In the genomic region with DNA sequence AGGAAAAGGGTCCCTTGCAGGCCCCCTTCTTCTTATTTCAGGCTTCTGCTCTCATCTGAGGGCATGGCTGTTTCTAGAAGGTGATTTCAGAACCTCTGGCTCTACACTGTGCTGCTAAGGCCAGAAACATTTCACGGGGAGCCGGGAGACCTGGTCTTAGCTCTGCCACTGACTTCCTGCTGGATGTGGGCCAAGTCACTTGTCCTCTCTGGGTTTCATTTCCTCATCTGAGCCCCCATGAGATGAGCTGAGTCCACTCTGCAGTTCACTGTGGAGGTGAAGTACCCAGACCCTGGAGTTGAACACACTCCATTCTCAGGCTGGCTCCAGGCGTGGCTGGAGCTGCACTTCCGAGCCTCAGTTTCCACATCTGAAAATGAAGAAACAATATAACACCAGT, we compare ENCODE assay signal across 8 cellular contexts. TPM values are rescaled to one million over a fixed set of nuclear protein-coding genes. Genes with fewer than 3 reads are reported as not detected.
A peak's percentile ranks its signal among the peaks of the same experiment; 100 is the strongest.
DNase-seq lines count a peak whose midpoint lies in the region; ATAC-seq, FAIRE-seq and TF ChIP-seq lines count a peak whose summit lies in the region.

No MANE protein-coding gene starts in this region.

- ATAC-seq in GM21825 (IDR thresholded peaks at IDR 0.05; ENCODE audit: unreplicated experiment) (peak; percentile 58), PC-3 (no peak), memory B cell (ENCODE audit: low read depth) (peak; percentile 79)
- no peak for ATAC-seq in activated naive CD8-positive, alpha-beta T cell treated with anti-CD3 and anti-CD28 coated beads, Interleukin-2, amount 50 U/mL, for 24 hours

- peak overlapping the region; percentile 72 for H3K27ac Mint-ChIP-seq in memory B cell
- no peak overlapping the region for H3K27ac Mint-ChIP-seq in activated naive CD8-positive, alpha-beta T cell treated with anti-CD3 and anti-CD28 coated beads, Interleukin-2, amount 50 U/mL, for 24 hours

- CTCF ChIA-PET in PC-3 (lab: Charles Lee) = no interaction called here

- H3K79me2 ChIP-seq in PC-3 (ENCODE audit: low read length) = no peaks in the 10 kb centered on the region
- no peaks in the 10 kb centered on the region for H3K79me2 ChIP-seq in hepatocyte

- BruUV-seq in PC-3 (replicated peaks; lab: Mats Ljungman, UMichigan) = no TSS peak

- no peaks in the 10 kb centered on the region for H3K9me3 Mint-ChIP-seq in memory B cell
- no peaks in the 10 kb centered on the region for H3K9me3 Mint-ChIP-seq in activated naive CD8-positive, alpha-beta T cell treated with anti-CD3 and anti-CD28 coated beads, Interleukin-2, amount 50 U/mL, for 24 hours

- H3K27me3 Mint-ChIP-seq in memory B cell = peaks cover 10% of the 10 kb centered on the region
- H3K27me3 Mint-ChIP-seq in activated naive CD8-positive, alpha-beta T cell treated with anti-CD3 and anti-CD28 coated beads, Interleukin-2, amount 50 U/mL, for 24 hours = peaks cover 61% of the 10 kb centered on the region

- H3K36me3 Mint-ChIP-seq in memory B cell = peaks cover 1% of the 10 kb centered on the region
- no peaks in the 10 kb centered on the region for H3K36me3 Mint-ChIP-seq in activated naive CD8-positive, alpha-beta T cell treated with anti-CD3 and anti-CD28 coated beads, Interleukin-2, amount 50 U/mL, for 24 hours (ENCODE audit: low read depth)

- no peaks in the 10 kb centered on the region for H3K27me3 ChIP-seq in PC-3 (ENCODE audit: low read length)
- no peaks in the 10 kb centered on the region for H3K27me3 ChIP-seq in hepatocyte

- H3K4me2 ChIP-seq in PC-3 (ENCODE audit: low read length) (no peak overlapping the region), hepatocyte (no peak overlapping the region)

- peaks cover 22% of the 10 kb centered on the region for H3K4me1 Mint-ChIP-seq in memory B cell
- H3K4me1 Mint-ChIP-seq in activated naive CD8-positive, alpha-beta T cell treated with anti-CD3 and anti-CD28 coated beads, Interleukin-2, amount 50 U/mL, for 24 hours = peaks cover 36% of the 10 kb centered on the region

- peak; percentile 49 for DNase-seq in Daoy (ENCODE audit: low read depth)
- no peak for DNase-seq in PC-3
- DNase-seq in memory B cell (ENCODE audit: low spot score in 2 of 2) = peak; percentile 33 to 34
- DNase-seq in hepatocyte (ENCODE audit: low spot score) = no peak
- no peak for DNase-seq in RCC 7860 (ENCODE audit: low spot score)
- no peak for DNase-seq in activated naive CD8-positive, alpha-beta T cell treated with anti-CD3 and anti-CD28 coated beads, Interleukin-2, amount 50 U/mL, for 24 hours
- no peak for DNase-seq in NCI-H146 (lab: John Stamatoyannopoulos, UW)

- peaks cover 30% of the 10 kb centered on the region for H3K4me1 ChIP-seq in PC-3 (ENCODE audit: insufficient read depth, low read length)
- H3K4me1 ChIP-seq in hepatocyte (ENCODE audit: insufficient read depth) = peaks cover 13% of the 10 kb centered on the region

- H4K20me1 ChIP-seq in PC-3 (ENCODE audit: low read length) (no peaks in the 10 kb centered on the region), hepatocyte (ENCODE audit: insufficient read depth, poor library complexity, severe bottlenecking) (no peaks in the 10 kb centered on the region)

- no peak overlapping the region for H3K9ac ChIP-seq in PC-3 (ENCODE audit: low read length)

- POLR2A ChIA-PET in PC-3 (lab: Charles Lee; ENCODE audit: unreplicated experiment) = no interaction called here

- intact Hi-C loops in PC-3 (cut with micrococcal nuclease) = no loop called here

- no peaks in the 10 kb centered on the region for H3K9me3 ChIP-seq in PC-3 (ENCODE audit: low read length)
- H3K9me3 ChIP-seq in hepatocyte (ENCODE audit: low read depth) = no peaks in the 10 kb centered on the region

- WGBS in hepatocyte (ENCODE audit: low lambda C conversion rate, missing lambda C conversion rate) = 65% methylated on average over 4 of the region's 4 CpGs

- H3K27ac ChIP-seq in PC-3 (ENCODE audit: low read length) (peak overlapping the region; percentile 77), hepatocyte (no peak overlapping the region)

- peak overlapping the region; percentile 63 for H3K4me3 Mint-ChIP-seq in memory B cell
- H3K4me3 Mint-ChIP-seq in activated naive CD8-positive, alpha-beta T cell treated with anti-CD3 and anti-CD28 coated beads, Interleukin-2, amount 50 U/mL, for 24 hours = no peak overlapping the region

- H3K9me2 ChIP-seq in PC-3 (replicated peaks; ENCODE audit: low read length) (no peaks in the 10 kb centered on the region), hepatocyte (replicated peaks; ENCODE audit: insufficient read depth) (no peaks in the 10 kb centered on the region)

- H3K4me3 ChIP-seq in PC-3 (ENCODE audit: low read length) = no peak overlapping the region
- no peak overlapping the region for H3K4me3 ChIP-seq in hepatocyte

- no peaks in the 10 kb centered on the region for H3F3A ChIP-seq in PC-3 (ENCODE audit: low read length, unreplicated experiment)

- no peak for TF ChIP-seq CTCF in PC-3 (conservative IDR thresholded peaks at IDR 0.05; ENCODE audit: low read depth, low read length)
- no peak for TF ChIP-seq CTCF in hepatocyte (IDR thresholded peaks at IDR 0.05; ENCODE audit: poor library complexity)

- no peaks in the 10 kb centered on the region for H3K36me3 ChIP-seq in PC-3 (ENCODE audit: low read depth, low read length)
- H3K36me3 ChIP-seq in hepatocyte (replicated peaks; ENCODE audit: insufficient read depth, low read depth) = no peaks in the 10 kb centered on the region

- FAIRE-seq in RCC 7860 (lab: Jason Lieb, UNC) = no peak

- H2AFZ ChIP-seq in PC-3 (ENCODE audit: low read length) (no peak overlapping the region), hepatocyte (no peak overlapping the region)

RNA-seq across cellular contexts. Expression of gene PADI1, which starts 2.1 kb away (rescaled TPM):
- 2.5 TPM in 1 of 2 replicates, not detected in the other for total RNA-seq in Daoy (2014; rRNA removed; shearing (Covaris generic))
- 0.35 and 0.73 TPM in 2 replicates for total RNA-seq in PC-3 (2014; rRNA removed)
- not detected in 2 replicates for total RNA-seq in hepatocyte
- 0.51 TPM in 1 of 2 replicates, not detected in the other for polyA plus RNA-seq in hepatocyte

RNA-seq across cellular contexts. Expression of gene PADI3, which starts 41.9 kb away (rescaled TPM):
- total RNA-seq in Daoy (2014; rRNA removed; shearing (Covaris generic)) = 0.09 and 1.5 TPM in 2 replicates
- total RNA-seq in PC-3 (2014; rRNA removed) (0.26 TPM in 1 of 2 replicates, not detected in the other), hepatocyte (not detected in 2 replicates)
- polyA plus RNA-seq in hepatocyte = not detected in 2 replicates

Comparison
In these comparisons a context has a peak if more than half of its experiments do, and no peak if none do; other contexts are left out.
1. DNase-seq: peak in Daoy (single experiment) and memory B cell (2 of 2); none in PC-3 (single experiment), hepatocyte (single experiment), RCC 7860 (single experiment), activated naive CD8-positive, alpha-beta T cell treated with anti-CD3 and anti-CD28 coated beads, Interleukin-2, amount 50 U/mL, for 24 hours (single experiment) and NCI-H146 (single experiment).
2. ATAC-seq: peak in GM21825 (single experiment) and memory B cell (single experiment); none in PC-3 (single experiment) and activated naive CD8-positive, alpha-beta T cell treated with anti-CD3 and anti-CD28 coated beads, Interleukin-2, amount 50 U/mL, for 24 hours (single experiment).